Comparison of ENCODE assay signal across 29 cellular contexts in genomic region chr3:112631257-112631656, GRCh38. TPM values are rescaled to one million over a fixed set of nuclear protein-coding genes. Genes with fewer than 3 reads are reported as not detected.
A peak's percentile ranks its signal among the peaks of the same experiment; 100 is the strongest.
DNase-seq lines count a peak whose midpoint lies in the region; ATAC-seq, FAIRE-seq and TF ChIP-seq lines count a peak whose summit lies in the region.
"Had no signal": no experiment of that assay in that cellular context is flagged by ENCODE, and none has a peak within 500 bp of the region (broad histone marks: within the 10 kb centered on the region; RNA-seq: fewer than 3 reads in every experiment).

No MANE protein-coding gene starts in this region.

- no peaks in the 10 kb centered on the region for H3K9me3 Mint-ChIP-seq in chondrocyte (ENCODE audit: low read depth)
- H3K9me3 Mint-ChIP-seq in effector memory CD8-positive, alpha-beta T cell, result no peaks in the 10 kb centered on the region
- H3K9me3 Mint-ChIP-seq: activated naive CD8-positive, alpha-beta T cell treated with anti-CD3 and anti-CD28 coated beads, Interleukin-2, amount 10 ng/mL, durations not matched to agents 7 days and 5 days; activated T-cell treated with anti-CD3 and anti-CD28 coated beads, Interleukin-2, amount 50 U/mL, for 24 hours; CD8-positive, alpha-beta T cell; endodermal cell; naive thymus-derived CD4-positive, alpha-beta T cell; stimulated activated naive B cell treated with anti-CD40 and anti-IgM and Interleukin-4, amounts not matched to agents 10 μg/mL and 1 μg/mL and 100 μg/mL, for 72 hours had no signal

- POLR2A ChIA-PET in HepG2 (lab: Yijun Ruan, JAX) (no interaction called here), PC-9 (lab: Charles Lee; ENCODE audit: unreplicated experiment) (interaction anchor here (0.5 to 0.7 kb wide), 2 partner anchors 15 to 121 kb away, joined by 4 to 8 read pairs; no protein-coding TSS in a partner anchor)

- TF ChIP-seq POLR2A in HepG2 (IDR thresholded peaks at IDR 0.05; ENCODE audit: insufficient read depth in 1 of 2, low read depth in 2 of 2, low read length in 2 of 2) (no peak), right lobe of liver (IDR thresholded peaks at IDR 0.05) (no peak)

- DNase-seq in HepG2 (ENCODE audit: low spot score) (no peak), right lobe of liver (no peak), chondrocyte (ENCODE audit: low spot score) (no peak), osteoblast (ENCODE audit: insufficient read length, low spot score, missing footprints) (no peak), brain microvascular endothelial cell (no peak), PC-9 (no peak), AML-193 (lab: John Stamatoyannopoulos, UW) (no peak)
- DNase-seq in effector memory CD8-positive, alpha-beta T cell, result no peak
- DNase-seq: activated CD4-positive, alpha-beta T cell treated with anti-CD3 and anti-CD28 coated beads, Interleukin-2, amount 50 U/mL, for 1 hour; activated CD4-positive, CD25-positive, alpha-beta regulatory T cell; activated gamma-delta T cell treated with Interleukin-2 at 50 U/mL for 16 hours; activated naive CD8-positive, alpha-beta T cell treated with anti-CD3 and anti-CD28 coated beads, Interleukin-2, amount 10 ng/mL, durations not matched to agents 7 days and 5 days; activated T-cell treated with anti-CD3 and anti-CD28 coated beads, Interleukin-2, amount 50 U/mL, for 24 hours; BE2C; CD8-positive, alpha-beta T cell; central memory CD4-positive, alpha-beta T cell; endodermal cell; foreskin melanocyte; GOT3; heart right ventricle; naive thymus-derived CD4-positive, alpha-beta T cell; NCI-H146; nucleus accumbens; Peyer's patch; psoas muscle; SHP77 treated with DMSO at 0.1 percent for 48 hours; stimulated activated naive B cell treated with anti-CD40 and anti-IgM and Interleukin-4, amounts not matched to agents 10 μg/mL and 1 μg/mL and 100 μg/mL, for 72 hours had no signal

- H3K27me3 ChIP-seq in HepG2 (ENCODE audit: control insufficient read depth in 1 of 2, insufficient read depth in 2 of 2, low read length in 2 of 2) (0 out of 5 replicates have a peak, but pooled peaks cover 0 to 4% of the 10 kb centered on the region in 2 experiments), right lobe of liver (no peaks in the 10 kb centered on the region), osteoblast (ENCODE audit: insufficient read depth, low read length) (no peaks in the 10 kb centered on the region), brain microvascular endothelial cell (replicated peaks) (no peaks in the 10 kb centered on the region), PC-9 (ENCODE audit: insufficient read depth, low read depth) (no peaks in the 10 kb centered on the region)
- H3K27me3 ChIP-seq: BE2C, heart right ventricle, Peyer's patch, suprapubic skin had no signal

- WGBS in HepG2 (ENCODE audit: low lambda C conversion rate), result 24% methylated on average over 3 of the region's 3 CpGs
- whole genome bisulfite sequencing in right lobe of liver (ENCODE audit: insufficient coverage, low coverage, low lambda C conversion rate, missing lambda C conversion rate), result 68% methylated on average over 3 of the region's 3 CpGs

- H3K27ac ChIP-seq in HepG2 (ENCODE audit: extremely low read length, insufficient read depth, low read length), result no peak overlapping the region
- no peak overlapping the region for H3K27ac ChIP-seq in right lobe of liver
- peak overlapping the region; percentile 2 for H3K27ac ChIP-seq in osteoblast (ENCODE audit: low read depth, low read length)
- no peak overlapping the region for H3K27ac ChIP-seq in brain microvascular endothelial cell
- H3K27ac ChIP-seq in PC-9, result no peak overlapping the region
- H3K27ac ChIP-seq: Peyer's patch, psoas muscle had no signal

- H4K20me1 ChIP-seq in HepG2 (ENCODE audit: insufficient read depth, low read length) (no peaks in the 10 kb centered on the region), osteoblast (ENCODE audit: insufficient read depth, low read length) (peaks cover 48% of the 10 kb centered on the region), PC-9 (ENCODE audit: insufficient read depth) (no peaks in the 10 kb centered on the region)

- TF ChIP-seq CTCF in HepG2 (CRISPR knock-in tag; IDR thresholded peaks at IDR 0.05) (no peak), right lobe of liver (IDR thresholded peaks at IDR 0.05) (no peak), chondrocyte (IDR thresholded peaks at IDR 0.05) (no peak), osteoblast (IDR thresholded peaks at IDR 0.05; ENCODE audit: extremely low read depth, low read depth, low read length) (no peak), brain microvascular endothelial cell (IDR thresholded peaks at IDR 0.05; ENCODE audit: low read depth, low read length, missing control alignments) (no peak), PC-9 (conservative IDR thresholded peaks at IDR 0.05) (no peak)

- H3K9me3 ChIP-seq in HepG2 (ENCODE audit: low read length) (no peaks in the 10 kb centered on the region), right lobe of liver (no peaks in the 10 kb centered on the region), osteoblast (ENCODE audit: low read depth, low read length) (no peaks in the 10 kb centered on the region), PC-9 (ENCODE audit: insufficient read depth, low read depth) (no peaks in the 10 kb centered on the region)
- H3K9me3 ChIP-seq: BE2C, heart right ventricle, Peyer's patch, psoas muscle, suprapubic skin had no signal

- H3K4me3 ChIP-seq in HepG2 (replicated peaks in 1 of 3; ENCODE audit: insufficient read depth in 1 of 3, low read depth in 2 of 3, low read length in 3 of 3) (no peak overlapping the region), right lobe of liver (no peak overlapping the region), osteoblast (ENCODE audit: insufficient read depth, low read length) (no peak overlapping the region), brain microvascular endothelial cell (ENCODE audit: low read depth, low read length) (no peak overlapping the region), PC-9 (no peak overlapping the region)
- H3K4me3 ChIP-seq: Peyer's patch, psoas muscle, suprapubic skin had no signal

- no peak for TF ChIP-seq EP300 in HepG2 (IDR thresholded peaks at IDR 0.05; ENCODE audit: low read depth in 2 of 2, low read length in 2 of 2)
- no peak for TF ChIP-seq EP300 in HepG2 (CRISPR knock-in tag; IDR thresholded peaks at IDR 0.05; ENCODE audit: borderline replicate concordance)

- peaks cover 92% of the 10 kb centered on the region for H3K4me1 Mint-ChIP-seq in chondrocyte (ENCODE audit: low read depth)
- no peaks in the 10 kb centered on the region for H3K4me1 Mint-ChIP-seq in effector memory CD8-positive, alpha-beta T cell (ENCODE audit: low read depth in 2 of 2)

- intact Hi-C loops in HepG2 (cut with micrococcal nuclease; ENCODE audit: unreplicated experiment) (no loop called here), right lobe of liver (cut with DNase I) (no loop called here), PC-9 (cut with micrococcal nuclease; ENCODE audit: unreplicated experiment) (no loop called here)

- no peaks in the 10 kb centered on the region for H3K79me2 ChIP-seq in HepG2 (ENCODE audit: insufficient read depth, low read length)
- peaks cover 88% of the 10 kb centered on the region for H3K79me2 ChIP-seq in osteoblast (ENCODE audit: insufficient read depth, low read length)
- H3K79me2 ChIP-seq in PC-9 (ENCODE audit: low read depth), result no peaks in the 10 kb centered on the region

- CTCF ChIA-PET in HepG2 (lab: Yijun Ruan, JAX; ENCODE audit: low intra/inter-chr PET ratio, low total read pairs), result no interaction called here
- CTCF ChIA-PET in PC-9 (lab: Charles Lee), result no interaction called here

- ATAC-seq in HepG2 (no peak), right lobe of liver (no peak)
- no peak for ATAC-seq in effector memory CD8-positive, alpha-beta T cell (replicated peaks)
- ATAC-seq: CD8-positive, alpha-beta T cell; heart right ventricle; naive thymus-derived CD4-positive, alpha-beta T cell; psoas muscle; stimulated activated naive B cell treated with anti-CD40 and anti-IgM and Interleukin-4, amounts not matched to agents 10 μg/mL and 1 μg/mL and 100 μg/mL, for 72 hours had no signal

- no peaks in the 10 kb centered on the region for H3K27me3 Mint-ChIP-seq in chondrocyte (ENCODE audit: low read depth)
- no peaks in the 10 kb centered on the region for H3K27me3 Mint-ChIP-seq in effector memory CD8-positive, alpha-beta T cell
- H3K27me3 Mint-ChIP-seq: activated T-cell treated with anti-CD3 and anti-CD28 coated beads, Interleukin-2, amount 50 U/mL, for 24 hours; stimulated activated naive B cell treated with anti-CD40 and anti-IgM and Interleukin-4, amounts not matched to agents 10 μg/mL and 1 μg/mL and 100 μg/mL, for 72 hours had no signal

- no peak for TF ChIP-seq RAD21 in HepG2 (CRISPR knock-in tag; IDR thresholded peaks at IDR 0.05)

- no peak overlapping the region for H3K9ac ChIP-seq in HepG2 (ENCODE audit: insufficient read depth, low read depth, low read length)

- H3K9me2 ChIP-seq in PC-9 (ENCODE audit: insufficient read depth), result no peaks in the 10 kb centered on the region

- BruUV-seq in HepG2 (replicated peaks; lab: Mats Ljungman, UMichigan), result no TSS peak
- no TSS peak for BruUV-seq in PC-9 (replicated peaks; lab: Mats Ljungman, UMichigan)

- H2AFZ ChIP-seq in HepG2 (ENCODE audit: low read length) (no peak overlapping the region), osteoblast (ENCODE audit: low read length) (no peak overlapping the region), PC-9 (no peak overlapping the region)

- H3K4me3 Mint-ChIP-seq in chondrocyte (ENCODE audit: unreplicated experiment), result peak overlapping the region; percentile 36
- H3K4me3 Mint-ChIP-seq in effector memory CD8-positive, alpha-beta T cell, result no peak overlapping the region
- H3K4me3 Mint-ChIP-seq: activated naive CD8-positive, alpha-beta T cell treated with anti-CD3 and anti-CD28 coated beads, Interleukin-2, amount 10 ng/mL, durations not matched to agents 7 days and 5 days; activated T-cell treated with anti-CD3 and anti-CD28 coated beads, Interleukin-2, amount 50 U/mL, for 24 hours; CD8-positive, alpha-beta T cell; endodermal cell; naive thymus-derived CD4-positive, alpha-beta T cell; stimulated activated naive B cell treated with anti-CD40 and anti-IgM and Interleukin-4, amounts not matched to agents 10 μg/mL and 1 μg/mL and 100 μg/mL, for 72 hours had no signal

- H3K27ac Mint-ChIP-seq in chondrocyte (ENCODE audit: unreplicated experiment), result peak overlapping the region; percentile 90
- H3K27ac Mint-ChIP-seq in effector memory CD8-positive, alpha-beta T cell, result no peak overlapping the region
- H3K27ac Mint-ChIP-seq: activated naive CD8-positive, alpha-beta T cell treated with anti-CD3 and anti-CD28 coated beads, Interleukin-2, amount 10 ng/mL, durations not matched to agents 7 days and 5 days; activated T-cell treated with anti-CD3 and anti-CD28 coated beads, Interleukin-2, amount 50 U/mL, for 24 hours; CD8-positive, alpha-beta T cell; endodermal cell; naive thymus-derived CD4-positive, alpha-beta T cell; stimulated activated naive B cell treated with anti-CD40 and anti-IgM and Interleukin-4, amounts not matched to agents 10 μg/mL and 1 μg/mL and 100 μg/mL, for 72 hours had no signal

- H3K4me2 ChIP-seq in HepG2 (ENCODE audit: low read depth, low read length) (no peak overlapping the region), osteoblast (ENCODE audit: insufficient read depth, low read length) (no peak overlapping the region), PC-9 (no peak overlapping the region)

- in situ Hi-C loops in HepG2 (cut with HindIII; ENCODE audit: extremely low pct_ligation_motif_present, low pct_unique_long_range_greater_than_20kb) (no loop called here), brain microvascular endothelial cell (cut with HindIII; ENCODE audit: low pct_ligation_motif_present, low sequenced_read_pairs) (no loop called here)

- H3K36me3 ChIP-seq in HepG2 (replicated peaks in 1 of 2; ENCODE audit: control insufficient read depth in 1 of 2, insufficient read depth in 2 of 2, low read length in 2 of 2) (no peaks in the 10 kb centered on the region), right lobe of liver (no peaks in the 10 kb centered on the region), osteoblast (ENCODE audit: insufficient read depth, low read length) (peaks cover 83% of the 10 kb centered on the region), brain microvascular endothelial cell (replicated peaks) (peaks cover 47% of the 10 kb centered on the region), PC-9 (ENCODE audit: low read depth) (no peaks in the 10 kb centered on the region)
- H3K36me3 ChIP-seq: BE2C, Peyer's patch, suprapubic skin had no signal

- no peaks in the 10 kb centered on the region for H3F3A ChIP-seq in PC-9 (ENCODE audit: insufficient read depth, low read depth)

- H3K4me1 ChIP-seq in HepG2 (ENCODE audit: insufficient read depth, low read length), result no peaks in the 10 kb centered on the region
- H3K4me1 ChIP-seq in right lobe of liver, result no peaks in the 10 kb centered on the region
- peaks cover 75% of the 10 kb centered on the region for H3K4me1 ChIP-seq in osteoblast (ENCODE audit: insufficient read depth, low read length)
- 0 out of 2 replicates have a peak, but pooled peaks cover 10% of the 10 kb centered on the region for H3K4me1 ChIP-seq in PC-9 (replicated peaks; ENCODE audit: insufficient read depth)
- H3K4me1 ChIP-seq: Peyer's patch, psoas muscle had no signal

- H3K36me3 Mint-ChIP-seq in chondrocyte (ENCODE audit: low read depth), result peaks cover 27% of the 10 kb centered on the region
- no peaks in the 10 kb centered on the region for H3K36me3 Mint-ChIP-seq in effector memory CD8-positive, alpha-beta T cell (ENCODE audit: insufficient read depth)
- H3K36me3 Mint-ChIP-seq: activated naive CD8-positive, alpha-beta T cell treated with anti-CD3 and anti-CD28 coated beads, Interleukin-2, amount 10 ng/mL, durations not matched to agents 7 days and 5 days; CD8-positive, alpha-beta T cell; naive thymus-derived CD4-positive, alpha-beta T cell; stimulated activated naive B cell treated with anti-CD40 and anti-IgM and Interleukin-4, amounts not matched to agents 10 μg/mL and 1 μg/mL and 100 μg/mL, for 72 hours had no signal

- no peak for FAIRE-seq in HepG2 (lab: Jason Lieb, UNC)
- FAIRE-seq: astrocyte had no signal

RNA-seq across cellular contexts. Expression of gene CCDC80, which starts 9.7 kb away (rescaled TPM):
- total RNA-seq in HepG2 (2016; rRNA removed; fragmentation: Illumina TruSeq; extraction: Trizol) (not detected in 2 replicates), right lobe of liver (1 to 10 TPM in 4 of 6 experiments, under 1 TPM in 2; 0.55 to 5.8 (median 1.3) TPM), chondrocyte (1,151 to 1,607 TPM (median 1,574 TPM) in 3 replicates), osteoblast (564 and 657 TPM in 2 replicates), PC-9 (2021) (142 and 162 TPM in 2 replicates)
- not detected in 2 replicates for total RNA-seq in HepG2 (2016; cell fraction: cytosol; rRNA removed; fragmentation: Illumina TruSeq; extraction: Trizol; ENCODE audit: low read depth)
- not detected in 2 replicates for total RNA-seq in HepG2 (2016; cell fraction: insoluble cytoplasmic fraction; rRNA removed; fragmentation: Illumina TruSeq; extraction: Trizol)
- not detected in 2 replicates for total RNA-seq in HepG2 (2016; cell fraction: membrane; rRNA removed; fragmentation: Illumina TruSeq; extraction: Trizol)
- total RNA-seq in HepG2 (2016; cell fraction: nucleus; rRNA removed; fragmentation: Illumina TruSeq; extraction: Trizol), result not detected in 2 replicates
- not detected in 2 replicates for polyA plus RNA-seq in HepG2 (2011; rRNA removed)
- not detected in 2 replicates for polyA plus RNA-seq in HepG2 (2011; cell fraction: cytosol; rRNA removed)
- polyA plus RNA-seq in HepG2 (2011; cell fraction: nucleus; rRNA removed), result not detected in 2 replicates
- 0.07 TPM in 2 replicates for polyA plus RNA-seq in HepG2 (2012)
- polyA plus RNA-seq in HepG2 (2016; cell fraction: cytosol; fragmentation: Illumina TruSeq; extraction: Trizol; ENCODE audit: low read depth), result not detected in 2 replicates
- polyA plus RNA-seq in HepG2 (2016; cell fraction: insoluble cytoplasmic fraction; fragmentation: Illumina TruSeq; extraction: Trizol; ENCODE audit: low read depth), result not detected in 2 replicates
- polyA plus RNA-seq in HepG2 (2016; cell fraction: membrane; fragmentation: Illumina TruSeq; extraction: Trizol; ENCODE audit: low read depth), result not detected in 2 replicates
- not detected in 2 replicates for polyA plus RNA-seq in HepG2 (2016; cell fraction: nucleus; fragmentation: Illumina TruSeq; extraction: Trizol; ENCODE audit: insufficient read depth, low read depth)
- 1.6 TPM in 1 of 2 replicates, not detected in the other for polyA minus RNA-seq in HepG2 (2011; rRNA and poly(A)+ RNA removed; ENCODE audit: low replicate concordance)
- polyA minus RNA-seq in HepG2 (2011; cell fraction: cytosol; rRNA and poly(A)+ RNA removed), result not detected in 2 replicates
- polyA minus RNA-seq in HepG2 (2011; cell fraction: nucleus; rRNA and poly(A)+ RNA removed), result under 0.01 TPM in 1 of 2 replicates, not detected in the other
- total RNA-seq: activated naive CD8-positive, alpha-beta T cell treated with anti-CD3 and anti-CD28 coated beads, Interleukin-2, amount 10 ng/mL, durations not matched to agents 7 days and 5 days; CD8-positive, alpha-beta T cell had no signal

Comparison
In these comparisons a context has a peak if more than half of its experiments do, and no peak if none do; other contexts are left out.
1. RNA of gene CCDC80, which starts 9.7 kb away (total RNA-seq): 1,151 to 1,607 TPM in chondrocyte, 564 to 657 TPM in osteoblast and 142 to 162 TPM in PC-9; 0.55 to 5.8 TPM in right lobe of liver and not detected in HepG2; every median in the first group is over 10 times any median in the second.